ENCODE assay signal across 8 cellular contexts in the genomic region with DNA sequence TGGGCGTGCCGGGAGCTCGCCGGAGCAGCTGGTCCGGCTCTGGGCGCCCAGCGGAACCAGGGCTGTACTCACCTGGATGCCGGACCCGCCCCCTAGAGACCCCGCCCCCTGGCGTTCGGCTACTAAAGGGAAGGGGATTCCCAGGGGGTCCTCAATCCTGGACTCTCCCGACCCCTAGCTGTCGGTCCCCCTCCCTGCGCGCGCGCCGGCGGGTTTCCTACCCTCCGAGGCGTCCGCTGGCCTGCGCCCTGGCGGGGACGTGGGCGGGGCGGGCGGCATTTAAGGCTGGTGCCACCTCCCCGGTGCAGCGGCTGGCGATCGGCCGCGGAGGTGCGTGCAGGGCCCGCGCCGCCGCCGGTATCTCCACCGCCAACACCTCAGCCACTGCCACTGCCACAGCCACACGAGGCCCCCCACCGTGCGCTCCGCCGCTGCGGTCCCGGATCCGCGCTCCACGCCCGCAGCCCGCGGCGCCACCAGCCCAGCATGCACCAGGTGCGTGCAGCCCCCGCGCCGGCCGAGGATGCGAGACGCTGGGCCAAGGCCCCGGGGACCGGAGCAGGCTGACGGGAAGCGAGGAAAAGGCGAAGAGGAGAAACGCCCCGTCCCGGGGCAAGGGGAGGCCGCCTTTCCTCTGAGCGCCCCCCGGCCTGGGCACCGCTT. TPM values are rescaled to one million over a fixed set of nuclear protein-coding genes. Genes with fewer than 3 reads are reported as not detected.
DNase-seq lines count a peak whose midpoint lies in the region; ATAC-seq and TF ChIP-seq lines count a peak whose summit lies in the region.

Gene ATP12A, plus strand, starts transcription at position 151 of the 663 bp plus-strand sequence. Its CDS starts 336 bp downstream, at position 487.

- peaks cover 38% of the 10 kb centered on the region for H3K4me1 ChIP-seq in BLaER1

- H3K9ac ChIP-seq in BLaER1, result no peak within 1 kb of the TSS

- H4K20me1 ChIP-seq in BLaER1, result peaks cover 52% of the 10 kb centered on the region

- no peak within 1 kb of the TSS for H3K27ac ChIP-seq in BLaER1

- peak; percentile 19 for TF ChIP-seq CTCF in kidney epithelial cell (IDR thresholded peaks at IDR 0.05; ENCODE audit: insufficient read depth, low read length, poor library complexity, severe bottlenecking)

- peaks cover 44% of the 10 kb centered on the region for H3K27me3 Mint-ChIP-seq in activated naive CD4-positive, alpha-beta T cell treated with anti-CD3 and anti-CD28 coated beads for 36 hours (ENCODE audit: low read depth)

- intact Hi-C loops in activated naive CD4-positive, alpha-beta T cell treated with anti-CD3 and anti-CD28 coated beads for 36 hours (cut with micrococcal nuclease), result loop anchor here (2.0 kb wide), 1 partner anchor 168 kb away; the partner anchor contains the start of gene PARP4

- H3K4me3 ChIP-seq in BLaER1, result peak within 1 kb of the TSS; percentile 65
- H3K4me3 ChIP-seq in kidney epithelial cell (ENCODE audit: low read depth, low read length), result peak within 1 kb of the TSS; percentile 35

- CTCF ChIA-PET in activated naive CD4-positive, alpha-beta T cell treated with anti-CD3 and anti-CD28 coated beads for 36 hours (lab: Charles Lee), result interaction anchor here (0.7 to 1.4 kb wide), 2 partner anchors 10 to 47 kb away, joined by 3 to 9 read pairs; no protein-coding TSS in a partner anchor

- H3K27ac Mint-ChIP-seq in activated naive CD4-positive, alpha-beta T cell treated with anti-CD3 and anti-CD28 coated beads for 36 hours, result no peak within 1 kb of the TSS

- no peak for TF ChIP-seq POLR2A in GM18505 (IDR thresholded peaks at IDR 0.05; ENCODE audit: borderline replicate concordance, extremely low read depth, insufficient read depth, insufficient read length)

- H3K36me3 ChIP-seq in BLaER1 (no peaks in the 10 kb centered on the region), kidney epithelial cell (ENCODE audit: control insufficient read depth, insufficient read depth, low read length) (no peaks in the 10 kb centered on the region)

- H3K27me3 ChIP-seq in BLaER1, result peaks cover 68% of the 10 kb centered on the region
- peaks cover 34% of the 10 kb centered on the region for H3K27me3 ChIP-seq in kidney epithelial cell (ENCODE audit: control insufficient read depth, insufficient read depth, low read length)

- H3K4me3 Mint-ChIP-seq in activated naive CD4-positive, alpha-beta T cell treated with anti-CD3 and anti-CD28 coated beads for 36 hours, result peak within 1 kb of the TSS; percentile 26

- no peaks in the 10 kb centered on the region for H3K36me3 Mint-ChIP-seq in activated naive CD4-positive, alpha-beta T cell treated with anti-CD3 and anti-CD28 coated beads for 36 hours (ENCODE audit: low read depth)

- H3K9me3 Mint-ChIP-seq in activated naive CD4-positive, alpha-beta T cell treated with anti-CD3 and anti-CD28 coated beads for 36 hours, result no peaks in the 10 kb centered on the region

- no peak for ATAC-seq in GM18505 (IDR thresholded peaks at IDR 0.05; ENCODE audit: unreplicated experiment)

- peaks cover 25% of the 10 kb centered on the region for H3K4me1 Mint-ChIP-seq in activated naive CD4-positive, alpha-beta T cell treated with anti-CD3 and anti-CD28 coated beads for 36 hours (ENCODE audit: low read depth)

- DNase-seq in NCI-H1930 (lab: John Stamatoyannopoulos, UW) (peak; percentile 68 to 74), kidney epithelial cell (ENCODE audit: low read depth) (no peak), NCI-H524 treated with DMSO at 0.1 percent for 48 hours (lab: John Stamatoyannopoulos, UW) (no peak)
- DNase-seq in activated naive CD4-positive, alpha-beta T cell treated with anti-CD3 and anti-CD28 coated beads for 36 hours, result peak; percentile 51
- DNase-seq in stimulated activated naive CD4-positive, alpha-beta T cell treated with Interleukin-2 at 50 U/mL for 16 hours (lab: John Stamatoyannopoulos, UW), result peak; percentile 41
- DNase-seq in NK-92 treated with Interleukin-12 subunit alpha and Interleukin-12 subunit beta, amount 100 ng/mL, for 24 hours (lab: John Stamatoyannopoulos, UW), result no peak

- peak within 1 kb of the TSS; percentile 95 for H3K4me2 ChIP-seq in BLaER1

- no peaks in the 10 kb centered on the region for H3K9me3 ChIP-seq in BLaER1

RNA-seq across cellular contexts. Expression of gene ATP12A, which starts in this region (rescaled TPM):
- under 1 TPM in 1 of 2 experiments, not detected in 1; 0.05 TPM for total RNA-seq in activated naive CD4-positive, alpha-beta T cell treated with anti-CD3 and anti-CD28 coated beads for 36 hours
- total RNA-seq in kidney epithelial cell, result 0.04 and 0.07 TPM in 2 replicates

Comparison
In these comparisons a context has a peak if more than half of its experiments do, and no peak if none do; other contexts are left out.
1. Peak in DNase-seq in activated naive CD4-positive, alpha-beta T cell treated with anti-CD3 and anti-CD28 coated beads for 36 hours; RNA of the gene not detected or under 1 TPM.
2. DNase-seq: peak in NCI-H1930 (2 of 2) and stimulated activated naive CD4-positive, alpha-beta T cell treated with Interleukin-2 at 50 U/mL for 16 hours (single experiment); none in kidney epithelial cell (single experiment), NCI-H524 treated with DMSO at 0.1 percent for 48 hours (single experiment) and NK-92 treated with Interleukin-12 subunit alpha and Interleukin-12 subunit beta, amount 100 ng/mL, for 24 hours (single experiment).